ENCODE assay signal across 16 cellular contexts in the genomic region with DNA sequence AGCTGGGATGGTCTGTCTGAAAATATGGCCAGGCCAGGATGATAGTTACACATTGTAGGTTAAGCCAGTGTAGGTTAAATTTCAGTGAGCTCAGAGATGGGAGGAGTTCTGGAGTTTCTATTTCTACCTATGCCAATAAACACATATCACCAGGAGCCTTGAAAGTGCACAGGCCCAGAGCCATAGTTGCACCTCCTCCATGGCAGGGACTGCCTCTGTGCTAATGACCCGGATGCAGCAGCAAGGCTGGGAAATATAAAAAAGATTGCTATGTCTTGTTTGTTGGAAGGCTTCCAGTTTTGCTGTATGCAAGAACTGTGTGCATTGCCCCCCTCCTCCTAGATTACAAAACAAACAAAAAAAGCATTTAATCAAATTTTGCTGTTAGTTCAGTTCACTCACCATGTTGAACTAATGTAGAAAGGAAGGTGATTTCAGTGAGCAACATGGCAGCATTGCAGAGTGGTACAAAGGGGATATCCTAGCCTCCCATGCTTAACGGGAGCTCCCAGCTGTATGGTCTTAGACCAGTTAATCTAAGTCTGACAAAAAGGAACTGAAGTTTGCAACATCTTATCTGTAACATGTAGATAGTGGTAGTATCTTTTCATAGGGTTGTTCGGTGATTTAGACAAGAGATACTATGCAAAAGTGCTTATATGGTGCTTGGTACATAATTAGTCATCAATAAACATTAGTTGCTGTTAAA.
"Had no signal": no experiment of that assay in that cellular context is flagged by ENCODE, and none has a peak within 500 bp of the region (broad histone marks: within the 10 kb centered on the region; RNA-seq: fewer than 3 reads in every experiment).

No MANE protein-coding gene starts in this region.

- H3K27me3 ChIP-seq: testis, upper lobe of right lung had no signal

- DNase-seq: activated CD4-positive, alpha-beta T cell treated with anti-CD3 and anti-CD28 coated beads for 4 hours; activated CD8-positive, alpha-beta T cell treated with anti-CD3 and anti-CD28 coated beads for 36 hours; activated gamma-delta T cell; activated T-cell treated with anti-CD3 and anti-CD28 coated beads, Interleukin-2, amount 50 U/mL, for 48 hours; amniotic stem cell; caudate nucleus; left colon; midbrain; psoas muscle; stimulated activated naive CD8-positive, alpha-beta T cell treated with anti-CD3 and anti-CD28 coated beads, Interleukin-15, amount 100 ng/mL, for 72 hours; testis; upper lobe of right lung had no signal

- H3K36me3 ChIP-seq: upper lobe of right lung had no signal

- H3K27ac ChIP-seq: psoas muscle, testis, upper lobe of right lung had no signal

- H3K4me1 ChIP-seq: psoas muscle, testis, upper lobe of right lung had no signal

- ATAC-seq: activated CD8-positive, alpha-beta T cell treated with anti-CD3 and anti-CD28 coated beads for 36 hours; activated naive CD4-positive, alpha-beta T cell treated with anti-CD3 and anti-CD28 coated beads, Interleukin-2, amount 50 U/mL, for 72 hours; esophagus mucosa; left colon; psoas muscle; sciatic nerve; stimulated activated naive CD8-positive, alpha-beta T cell treated with anti-CD3 and anti-CD28 coated beads, Interleukin-15, amount 100 ng/mL, for 72 hours had no signal

- H3K9me3 ChIP-seq: psoas muscle, testis, upper lobe of right lung had no signal

- H3K4me3 ChIP-seq: lung, psoas muscle, testis, upper lobe of right lung had no signal
